In the genomic region with DNA sequence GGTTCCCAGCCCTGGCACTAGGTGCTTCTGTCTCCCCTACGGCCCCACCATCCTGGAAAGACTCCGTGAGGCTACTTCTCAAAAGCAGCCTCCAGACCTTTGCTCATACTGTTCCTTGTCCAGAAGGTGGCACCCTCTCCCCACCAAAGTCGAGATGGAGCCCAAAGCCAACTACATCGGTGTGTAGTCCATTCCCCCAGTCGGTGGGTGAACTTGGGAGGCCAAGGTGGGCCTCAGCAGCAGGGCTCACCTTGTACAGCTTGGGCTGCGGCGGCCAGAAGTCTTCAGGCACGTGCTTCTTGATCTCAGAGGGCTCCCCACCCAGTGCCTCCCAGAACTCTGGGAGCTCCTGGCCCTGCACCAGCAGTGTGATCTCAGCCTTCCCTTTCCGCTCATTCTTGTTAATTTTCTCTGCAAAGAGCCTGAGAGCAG, we compare ENCODE assay signal across 9 cellular contexts. TPM values are rescaled to one million over a fixed set of nuclear protein-coding genes. Genes with fewer than 3 reads are reported as not detected.
DNase-seq lines count a peak whose midpoint lies in the region; ATAC-seq, FAIRE-seq and TF ChIP-seq lines count a peak whose summit lies in the region.
"Had no signal": no experiment of that assay in that cellular context is flagged by ENCODE, and none has a peak within 500 bp of the region (broad histone marks: within the 10 kb centered on the region; RNA-seq: fewer than 3 reads in every experiment).

No MANE protein-coding gene starts in this region.

- ATAC-seq in sciatic nerve, result peak; percentile 72
- no peak for ATAC-seq in HG02623 (IDR thresholded peaks at IDR 0.05; ENCODE audit: unreplicated experiment)

- peaks cover 97% of the 10 kb centered on the region for H3K36me3 ChIP-seq in left ventricle myocardium inferior

- H3K27ac ChIP-seq in left ventricle myocardium inferior (replicated peaks), result peak overlapping the region; percentile 87

- peak; percentile 72 for TF ChIP-seq CTCF in left ventricle myocardium inferior (IDR thresholded peaks at IDR 0.05; ENCODE audit: borderline replicate concordance)

- intact Hi-C loops in left ventricle myocardium inferior (cut with micrococcal nuclease) (no loop called here), sciatic nerve (cut with DNase I) (no loop called here), posterior vena cava (cut with DNase I) (loop anchor here in 1 of 2 donors (10.0 kb wide), 1 partner anchor 76 kb away; no protein-coding TSS in a partner anchor)

- H3K27me3 ChIP-seq in left ventricle myocardium inferior (ENCODE audit: low read depth), result no peaks in the 10 kb centered on the region

- DNase-seq in NAMALWA (ENCODE audit: low spot score), result peak; percentile 75
- peak; percentile 57 for DNase-seq in T follicular helper cell (ENCODE audit: low read depth)
- peak; percentile 66 for DNase-seq in amniotic epithelial cell (ENCODE audit: low read depth)
- DNase-seq in left ventricle myocardium inferior, result peak; percentile 53
- DNase-seq in sciatic nerve (ENCODE audit: low spot score), result peak; percentile 77
- DNase-seq in posterior vena cava (ENCODE audit: low spot score), result no peak

- no peak overlapping the region for H3K4me3 ChIP-seq in left ventricle myocardium inferior

- peaks cover 29% of the 10 kb centered on the region for H3K4me1 ChIP-seq in left ventricle myocardium inferior

- FAIRE-seq in G401.6 (lab: Jason Lieb, UNC), result peak; percentile 80
- FAIRE-seq: endometrium had no signal

- H3K9me3 ChIP-seq in left ventricle myocardium inferior (replicated peaks), result no peaks in the 10 kb centered on the region

RNA-seq across cellular contexts. Expression of a gene that starts 10.2 kb away (rescaled TPM):
- 257 TPM for total RNA-seq in left ventricle myocardium inferior
- 244 TPM for total RNA-seq in sciatic nerve
- 100 to 1,000 TPM; 275 to 418 TPM for total RNA-seq in posterior vena cava

RNA-seq across cellular contexts. Expression of a gene that starts 12.1 kb away (rescaled TPM):
- total RNA-seq in left ventricle myocardium inferior (37.0 TPM), sciatic nerve (15.5 TPM), posterior vena cava (10 to 100 TPM in 1 of 2 donors, 1 to 10 TPM in 1; 7.7 to 11.3 TPM)

RNA-seq across cellular contexts. Expression of a gene that starts 22.9 kb away (rescaled TPM):
- 8.8 TPM for total RNA-seq in left ventricle myocardium inferior
- 21.4 TPM for total RNA-seq in sciatic nerve
- 10 to 100 TPM; 13.9 to 16.2 TPM for total RNA-seq in posterior vena cava
